In the genomic region with DNA sequence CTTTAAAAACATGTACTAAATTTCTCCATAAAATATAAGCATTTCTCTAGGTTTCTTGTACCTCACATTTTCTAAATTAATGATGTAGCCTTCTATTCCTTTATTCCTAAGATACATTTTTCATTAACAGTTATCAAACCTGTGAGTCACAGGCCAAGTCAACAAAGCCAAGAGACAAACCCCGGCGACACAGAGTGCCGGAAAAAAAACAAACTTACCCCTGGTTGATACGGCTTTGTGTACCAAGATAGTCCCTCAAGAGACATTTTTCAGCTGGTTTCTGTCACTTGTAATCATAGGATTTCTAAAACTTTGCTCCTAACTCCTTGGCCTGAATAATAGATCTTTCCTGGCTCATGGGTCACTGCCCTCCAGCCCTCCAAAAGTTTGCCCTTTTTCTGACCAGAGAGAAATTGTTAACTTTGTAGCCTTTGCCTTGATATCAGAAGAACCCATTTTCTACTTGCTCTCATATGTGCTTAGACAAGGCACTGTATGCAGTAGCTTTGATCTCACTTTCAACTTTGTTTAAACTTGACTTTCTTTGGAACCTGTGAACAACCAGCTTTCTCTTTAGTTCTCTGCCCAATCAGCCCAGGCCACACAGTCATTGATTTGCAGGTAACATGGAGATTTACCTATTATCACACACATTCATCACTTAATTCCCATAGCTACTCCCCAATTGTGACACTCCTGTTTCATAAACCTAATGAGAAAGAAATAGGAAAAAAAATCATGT, we compare ENCODE assay signal across 29 cellular contexts.
DNase-seq lines count a peak whose midpoint lies in the region; ATAC-seq, FAIRE-seq and TF ChIP-seq lines count a peak whose summit lies in the region.
"Had no signal": no experiment of that assay in that cellular context is flagged by ENCODE, and none has a peak within 500 bp of the region (broad histone marks: within the 10 kb centered on the region; RNA-seq: fewer than 3 reads in every experiment).

No MANE protein-coding gene starts in this region.

- H3K27me3 Mint-ChIP-seq in mesothelial cell of epicardium (ENCODE audit: low read depth): no peaks in the 10 kb centered on the region
- H3K27me3 Mint-ChIP-seq: activated CD4-positive, alpha-beta memory T cell treated with anti-CD3 and anti-CD28 coated beads for 36 hours; activated naive CD4-positive, alpha-beta T cell treated with anti-CD3 and anti-CD28 coated beads, Interleukin-2, amount 50 U/mL, for 24 hours; activated T-helper 17 cell treated with anti-CD3 and anti-CD28 coated beads, Interleukin-2, amount 50 U/mL, for 72 hours; dendritic cell treated with granulocyte-macrophage colony-stimulating factor and Interleukin-4, amounts not matched to agents 40 ng/mL and 50 ng/mL, for 4 days had no signal

- POLR2A ChIA-PET in HepG2 (lab: Yijun Ruan, JAX): no interaction called here

- intact Hi-C loops in HepG2 (cut with micrococcal nuclease; ENCODE audit: unreplicated experiment): no loop called here

- H3K27me3 ChIP-seq in liver (ENCODE audit: control insufficient read depth in 4 of 4, insufficient read depth in 4 of 4, low read length in 3 of 4) (no peaks in the 10 kb centered on the region), HepG2 (ENCODE audit: control insufficient read depth in 1 of 2, insufficient read depth in 2 of 2, low read length in 2 of 2) (no peaks in the 10 kb centered on the region), brain microvascular endothelial cell (replicated peaks) (no peaks in the 10 kb centered on the region)
- H3K27me3 ChIP-seq: left lung, right lobe of liver, vagina had no signal

- DNase-seq in HepG2 (ENCODE audit: low spot score): no peak
- peak; percentile 19 to 22 for DNase-seq in cardiac fibroblast (ENCODE audit: low read depth in 2 of 2)
- no peak for DNase-seq in mesothelial cell of epicardium (ENCODE audit: low spot score in 2 of 2, unreplicated experiment in 2 of 2)
- DNase-seq in brain microvascular endothelial cell: no peak
- no peak for DNase-seq in NCI-H128 (lab: John Stamatoyannopoulos, UW; ENCODE audit: unreplicated experiment)
- no peak for DNase-seq in SK-N-DZ (ENCODE audit: low spot score)
- DNase-seq: activated CD4-positive, alpha-beta memory T cell treated with anti-CD3 and anti-CD28 coated beads for 36 hours; activated CD4-positive, CD25-positive, alpha-beta regulatory T cell treated with anti-CD3 and anti-CD28 coated beads, Interleukin-2, amount 50 U/mL, for 72 hours; activated CD8-positive, alpha-beta memory T cell treated with anti-CD3 and anti-CD28 coated beads, Interleukin-2, amount 50 U/mL, for 4 hours; AML-193; anterior cingulate cortex; caudate nucleus; CD8-positive, alpha-beta T cell; DMS 273 treated with DMSO at 0.1 percent for 48 hours; left lung; NCI-H187 treated with DMSO at 0.1 percent for 48 hours; right lobe of liver; stimulated activated CD4-positive, alpha-beta T cell treated with anti-CD3 and anti-CD28 coated beads, Interleukin-4, amount 100 ng/mL, for 4 hours; stimulated activated naive CD4-positive, alpha-beta T cell had no signal

- peaks cover 6% of the 10 kb centered on the region for H3K9me3 Mint-ChIP-seq in mesothelial cell of epicardium
- H3K9me3 Mint-ChIP-seq: dendritic cell treated with granulocyte-macrophage colony-stimulating factor and Interleukin-4, amounts not matched to agents 40 ng/mL and 50 ng/mL, for 4 days had no signal

- no peak overlapping the region for H3K4me2 ChIP-seq in HepG2 (ENCODE audit: low read depth, low read length)

- BruUV-seq in HepG2 (replicated peaks; lab: Mats Ljungman, UMichigan): no TSS peak

- no peak for FAIRE-seq in HepG2 (lab: Jason Lieb, UNC)
- FAIRE-seq: H1, TTC549 had no signal

- no peak overlapping the region for H2AFZ ChIP-seq in HepG2 (ENCODE audit: low read length)
- H2AFZ ChIP-seq: parathyroid adenoma had no signal

- H3K9me3 ChIP-seq in liver (ENCODE audit: control insufficient read depth in 4 of 4, low read length in 3 of 4) (no peaks in the 10 kb centered on the region), HepG2 (ENCODE audit: low read length) (peaks cover 92% of the 10 kb centered on the region)
- H3K9me3 ChIP-seq: right lobe of liver, thoracic aorta, vagina had no signal

- no peak overlapping the region for H3K4me3 Mint-ChIP-seq in mesothelial cell of epicardium
- H3K4me3 Mint-ChIP-seq: activated CD4-positive, alpha-beta memory T cell treated with anti-CD3 and anti-CD28 coated beads for 36 hours; activated naive CD4-positive, alpha-beta T cell treated with anti-CD3 and anti-CD28 coated beads, Interleukin-2, amount 50 U/mL, for 24 hours; activated T-helper 17 cell treated with anti-CD3 and anti-CD28 coated beads, Interleukin-2, amount 50 U/mL, for 72 hours; CD8-positive, alpha-beta T cell; dendritic cell treated with granulocyte-macrophage colony-stimulating factor and Interleukin-4, amounts not matched to agents 40 ng/mL and 50 ng/mL, for 4 days had no signal

- H3K27ac ChIP-seq in liver (ENCODE audit: low read depth in 1 of 2, low read length in 2 of 2) (no peak overlapping the region), HepG2 (ENCODE audit: extremely low read length, insufficient read depth, low read length) (no peak overlapping the region), brain microvascular endothelial cell (no peak overlapping the region)
- H3K27ac ChIP-seq: left lung, parathyroid adenoma, right lobe of liver, thoracic aorta, vagina had no signal

- H4K20me1 ChIP-seq in HepG2 (ENCODE audit: insufficient read depth, low read length): no peaks in the 10 kb centered on the region

- H3K9ac ChIP-seq in liver (ENCODE audit: low read depth in 1 of 2, low read length in 2 of 2) (no peak overlapping the region), HepG2 (ENCODE audit: insufficient read depth, low read depth, low read length) (no peak overlapping the region)
- H3K9ac ChIP-seq: parathyroid adenoma had no signal

- H3K4me1 Mint-ChIP-seq in mesothelial cell of epicardium: peaks cover 16% of the 10 kb centered on the region
- H3K4me1 Mint-ChIP-seq: activated naive CD4-positive, alpha-beta T cell treated with anti-CD3 and anti-CD28 coated beads, Interleukin-2, amount 50 U/mL, for 24 hours; activated T-helper 17 cell treated with anti-CD3 and anti-CD28 coated beads, Interleukin-2, amount 50 U/mL, for 72 hours had no signal

- CTCF ChIA-PET in HepG2 (lab: Yijun Ruan, JAX; ENCODE audit: low intra/inter-chr PET ratio, low total read pairs): no interaction called here

- in situ Hi-C loops in HepG2 (cut with HindIII; ENCODE audit: extremely low pct_ligation_motif_present, low pct_unique_long_range_greater_than_20kb) (no loop called here), brain microvascular endothelial cell (cut with HindIII; ENCODE audit: low pct_ligation_motif_present, low sequenced_read_pairs) (no loop called here)

- peak overlapping the region; percentile 68 for H3K27ac Mint-ChIP-seq in mesothelial cell of epicardium
- H3K27ac Mint-ChIP-seq: activated CD4-positive, alpha-beta memory T cell treated with anti-CD3 and anti-CD28 coated beads for 36 hours; activated naive CD4-positive, alpha-beta T cell treated with anti-CD3 and anti-CD28 coated beads, Interleukin-2, amount 50 U/mL, for 24 hours; activated T-helper 17 cell treated with anti-CD3 and anti-CD28 coated beads, Interleukin-2, amount 50 U/mL, for 72 hours; CD8-positive, alpha-beta T cell; dendritic cell treated with granulocyte-macrophage colony-stimulating factor and Interleukin-4, amounts not matched to agents 40 ng/mL and 50 ng/mL, for 4 days had no signal

- no peaks in the 10 kb centered on the region for H3K36me3 Mint-ChIP-seq in mesothelial cell of epicardium
- H3K36me3 Mint-ChIP-seq: activated CD4-positive, alpha-beta memory T cell treated with anti-CD3 and anti-CD28 coated beads for 36 hours; activated naive CD4-positive, alpha-beta T cell treated with anti-CD3 and anti-CD28 coated beads, Interleukin-2, amount 50 U/mL, for 24 hours; CD8-positive, alpha-beta T cell had no signal

- H3K4me1 ChIP-seq in liver (ENCODE audit: control insufficient read depth in 4 of 4, insufficient read depth in 4 of 4, low read length in 3 of 4) (no peaks in the 10 kb centered on the region), HepG2 (ENCODE audit: insufficient read depth, low read length) (no peaks in the 10 kb centered on the region)
- H3K4me1 ChIP-seq: left lung, parathyroid adenoma, right lobe of liver, vagina had no signal

- no peak for TF ChIP-seq POLR2A in HepG2 (IDR thresholded peaks at IDR 0.05; ENCODE audit: insufficient read depth in 1 of 2, low read depth in 2 of 2, low read length in 2 of 2)

- H3K79me2 ChIP-seq in HepG2 (ENCODE audit: insufficient read depth, low read length): no peaks in the 10 kb centered on the region
- H3K79me2 ChIP-seq: parathyroid adenoma had no signal

- H3K36me3 ChIP-seq in liver (ENCODE audit: control insufficient read depth in 4 of 4, insufficient read depth in 3 of 4, low read depth in 1 of 4, low read length in 3 of 4) (no peaks in the 10 kb centered on the region), HepG2 (replicated peaks in 1 of 2; ENCODE audit: control insufficient read depth in 1 of 2, insufficient read depth in 2 of 2, low read length in 2 of 2) (no peaks in the 10 kb centered on the region), brain microvascular endothelial cell (replicated peaks) (no peaks in the 10 kb centered on the region)
- H3K36me3 ChIP-seq: left lung, right lobe of liver, thoracic aorta, vagina had no signal

- TF ChIP-seq CTCF in liver (IDR thresholded peaks at IDR 0.05; ENCODE audit: low read depth, low read length, missing input control) (no peak), HepG2 (CRISPR knock-in tag; IDR thresholded peaks at IDR 0.05) (no peak), cardiac fibroblast (IDR thresholded peaks at IDR 0.05; ENCODE audit: low read depth, low read length) (no peak), mesothelial cell of epicardium (IDR thresholded peaks at IDR 0.05; ENCODE audit: unreplicated experiment) (no peak), brain microvascular endothelial cell (IDR thresholded peaks at IDR 0.05; ENCODE audit: low read depth, low read length, missing control alignments) (no peak)

- TF ChIP-seq EP300 in HepG2 (IDR thresholded peaks at IDR 0.05; ENCODE audit: low read depth in 2 of 2, low read length in 2 of 2) (no peak), HepG2 (CRISPR knock-in tag; IDR thresholded peaks at IDR 0.05; ENCODE audit: borderline replicate concordance) (no peak)

- ATAC-seq in HepG2 (no peak), GM18867 (IDR thresholded peaks at IDR 0.05; ENCODE audit: unreplicated experiment) (no peak)
- ATAC-seq: activated T-helper 17 cell treated with anti-CD3 and anti-CD28 coated beads, Interleukin-2, amount 50 U/mL, for 72 hours; CD8-positive, alpha-beta T cell; left lung had no signal

- H3K4me3 ChIP-seq in liver (ENCODE audit: low read depth in 1 of 3, low read length in 3 of 3) (no peak overlapping the region), HepG2 (replicated peaks in 1 of 3; ENCODE audit: insufficient read depth in 1 of 3, low read depth in 2 of 3, low read length in 3 of 3) (no peak overlapping the region), cardiac fibroblast (replicated peaks in 1 of 2; ENCODE audit: low read depth in 2 of 2, low read length in 2 of 2) (no peak overlapping the region), brain microvascular endothelial cell (ENCODE audit: low read depth, low read length) (no peak overlapping the region)
- H3K4me3 ChIP-seq: left lung, right lobe of liver, thoracic aorta, vagina had no signal

- 41% methylated on average over 4 of the region's 4 CpGs for WGBS in liver
- WGBS in HepG2 (ENCODE audit: low lambda C conversion rate): 5% methylated on average over 4 of the region's 4 CpGs

- TF ChIP-seq RAD21 in liver (IDR thresholded peaks at IDR 0.05) (no peak), HepG2 (CRISPR knock-in tag; IDR thresholded peaks at IDR 0.05) (no peak)

Comparison
In these comparisons a context has a peak if more than half of its experiments do, and no peak if none do; other contexts are left out.
1. DNase-seq: peak in cardiac fibroblast (2 of 2); none in HepG2 (single experiment), mesothelial cell of epicardium (0 of 2), brain microvascular endothelial cell (single experiment), NCI-H128 (single experiment) and SK-N-DZ (single experiment).